Comparison of ENCODE assay signal across 15 cellular contexts in genomic region chr6:21749754-21750153, GRCh38.
DNase-seq lines count a peak whose midpoint lies in the region; ATAC-seq, FAIRE-seq and TF ChIP-seq lines count a peak whose summit lies in the region.
"Had no signal": no experiment of that assay in that cellular context is flagged by ENCODE, and none has a peak within 500 bp of the region (broad histone marks: within the 10 kb centered on the region; RNA-seq: fewer than 3 reads in every experiment).

No MANE protein-coding gene starts in this region.

- no peaks in the 10 kb centered on the region for H3K27me3 ChIP-seq in mesendoderm (ENCODE audit: insufficient read depth, low read length, poor library complexity)
- H3K27me3 ChIP-seq in pancreas, result no peaks in the 10 kb centered on the region

- H4K5ac ChIP-seq in mesendoderm (ENCODE audit: low read length), result no peak overlapping the region

- no peaks in the 10 kb centered on the region for H3K4me1 Mint-ChIP-seq in activated naive CD4-positive, alpha-beta T cell treated with anti-CD3 and anti-CD28 coated beads, Interleukin-2, amount 10 ng/mL, durations not matched to agents 7 days and 5 days
- no peaks in the 10 kb centered on the region for H3K4me1 Mint-ChIP-seq in activated CD4-positive, alpha-beta memory T cell treated with anti-CD3 and anti-CD28 coated beads for 36 hours (ENCODE audit: low read depth)
- H3K4me1 Mint-ChIP-seq: activated B cell treated with CpG ODN at 0.5 μM for 24 hours had no signal

- H3K27ac ChIP-seq in mesendoderm (ENCODE audit: low read depth, low read length) (peak overlapping the region; percentile 51), pancreas (no peak overlapping the region)

- no peaks in the 10 kb centered on the region for H3K27me3 Mint-ChIP-seq in activated naive CD4-positive, alpha-beta T cell treated with anti-CD3 and anti-CD28 coated beads, Interleukin-2, amount 10 ng/mL, durations not matched to agents 7 days and 5 days
- H3K27me3 Mint-ChIP-seq in activated CD4-positive, alpha-beta memory T cell treated with anti-CD3 and anti-CD28 coated beads for 36 hours, result peaks cover 3% of the 10 kb centered on the region
- H3K27me3 Mint-ChIP-seq: activated B cell treated with CpG ODN at 0.5 μM for 24 hours; activated naive CD8-positive, alpha-beta T cell had no signal

- CTCF ChIA-PET in activated naive CD4-positive, alpha-beta T cell treated with anti-CD3 and anti-CD28 coated beads, Interleukin-2, amount 10 ng/mL, durations not matched to agents 7 days and 5 days (lab: Charles Lee), result no interaction called here
- CTCF ChIA-PET in activated CD4-positive, alpha-beta memory T cell treated with anti-CD3 and anti-CD28 coated beads for 36 hours (lab: Charles Lee), result no interaction called here

- H3K9ac ChIP-seq in mesendoderm (ENCODE audit: low read length), result peak overlapping the region; percentile 10

- peak overlapping the region; percentile 86 for H4K8ac ChIP-seq in mesendoderm (ENCODE audit: low read depth, low read length)

- no peak overlapping the region for H2AK5ac ChIP-seq in mesendoderm (ENCODE audit: low read length)

- no peak overlapping the region for H3K4me2 ChIP-seq in mesendoderm (ENCODE audit: low read length)

- no peaks in the 10 kb centered on the region for H3K9me3 Mint-ChIP-seq in activated naive CD4-positive, alpha-beta T cell treated with anti-CD3 and anti-CD28 coated beads, Interleukin-2, amount 10 ng/mL, durations not matched to agents 7 days and 5 days
- no peaks in the 10 kb centered on the region for H3K9me3 Mint-ChIP-seq in activated CD4-positive, alpha-beta memory T cell treated with anti-CD3 and anti-CD28 coated beads for 36 hours
- H3K9me3 Mint-ChIP-seq: activated B cell treated with CpG ODN at 0.5 μM for 24 hours had no signal

- POLR2A ChIA-PET in activated CD4-positive, alpha-beta memory T cell treated with anti-CD3 and anti-CD28 coated beads for 36 hours (lab: Charles Lee), result no interaction called here

- H3K36me3 Mint-ChIP-seq in activated naive CD4-positive, alpha-beta T cell treated with anti-CD3 and anti-CD28 coated beads, Interleukin-2, amount 10 ng/mL, durations not matched to agents 7 days and 5 days, result no peaks in the 10 kb centered on the region
- no peaks in the 10 kb centered on the region for H3K36me3 Mint-ChIP-seq in activated CD4-positive, alpha-beta memory T cell treated with anti-CD3 and anti-CD28 coated beads for 36 hours
- H3K36me3 Mint-ChIP-seq: activated naive CD8-positive, alpha-beta T cell had no signal

- H3K36me3 ChIP-seq in mesendoderm (ENCODE audit: control insufficient read depth, insufficient read depth, low read length), result no peaks in the 10 kb centered on the region
- no peaks in the 10 kb centered on the region for H3K36me3 ChIP-seq in pancreas

- H2BK5ac ChIP-seq in mesendoderm (ENCODE audit: low read length), result no peak overlapping the region

- peaks cover 14% of the 10 kb centered on the region for H3K4me1 ChIP-seq in mesendoderm (ENCODE audit: control insufficient read depth, low read depth, low read length)
- H3K4me1 ChIP-seq in pancreas, result no peaks in the 10 kb centered on the region

- FAIRE-seq in pancreas (lab: Jason Lieb, UNC), result no peak
- FAIRE-seq: GM12878 had no signal

- TF ChIP-seq CTCF in pancreas (IDR thresholded peaks at IDR 0.05), result no peak

- intact Hi-C loops in pancreas (cut with DNase I), result no loop called here
- intact Hi-C loops in activated CD4-positive, alpha-beta memory T cell treated with anti-CD3 and anti-CD28 coated beads for 36 hours (cut with micrococcal nuclease), result no loop called here

- H3K23ac ChIP-seq in mesendoderm (ENCODE audit: low read length), result no peak overlapping the region

- peak overlapping the region; percentile 82 for H2BK120ac ChIP-seq in mesendoderm (ENCODE audit: low read depth, low read length)

- no peak overlapping the region for H3K4ac ChIP-seq in mesendoderm (ENCODE audit: low read depth, low read length)

- H3K9me3 ChIP-seq in pancreas, result no peaks in the 10 kb centered on the region

- H3K79me1 ChIP-seq in mesendoderm (ENCODE audit: low read length), result peaks cover 5% of the 10 kb centered on the region

- H3K56ac ChIP-seq in mesendoderm (ENCODE audit: low read length), result peak overlapping the region; percentile 64

- peak overlapping the region; percentile 92 for H2BK15ac ChIP-seq in mesendoderm (replicated peaks; ENCODE audit: low read depth)

- peak; percentile 78 for DNase-seq in DMS153 treated with DMSO at 0.1 percent for 48 hours (lab: John Stamatoyannopoulos, UW; ENCODE audit: unreplicated experiment)
- DNase-seq in NCI-H1105 treated with DMSO at 0.1 percent for 48 hours (lab: John Stamatoyannopoulos, UW), result peak; percentile 98
- peak; percentile 97 for DNase-seq in NCI-H69 (lab: John Stamatoyannopoulos, UW)
- DNase-seq in mesendoderm, result peak; percentile 52
- no peak for DNase-seq in activated naive CD4-positive, alpha-beta T cell treated with anti-CD3 and anti-CD28 coated beads, Interleukin-2, amount 10 ng/mL, durations not matched to agents 7 days and 5 days
- DNase-seq in pancreas, result no peak
- no peak for DNase-seq in stimulated activated CD4-positive, alpha-beta T cell treated with anti-CD3 and anti-CD28 coated beads, Interleukin-4, amount 100 ng/mL, for 24 hours
- no peak for DNase-seq in activated CD4-positive, alpha-beta memory T cell treated with anti-CD3 and anti-CD28 coated beads for 36 hours
- DNase-seq: activated B cell treated with CpG ODN at 0.5 μM for 24 hours, EL, foreskin melanocyte, NCI-H1694 treated with DMSO at 0.1 percent for 48 hours, posterior cingulate gyrus had no signal

- H3K4me3 ChIP-seq in mesendoderm (ENCODE audit: low read length) (no peak overlapping the region), pancreas (no peak overlapping the region)
- H3K4me3 ChIP-seq: GM12878 had no signal

- no peak overlapping the region for H3K4me3 Mint-ChIP-seq in activated naive CD4-positive, alpha-beta T cell treated with anti-CD3 and anti-CD28 coated beads, Interleukin-2, amount 10 ng/mL, durations not matched to agents 7 days and 5 days
- no peak overlapping the region for H3K4me3 Mint-ChIP-seq in activated CD4-positive, alpha-beta memory T cell treated with anti-CD3 and anti-CD28 coated beads for 36 hours
- H3K4me3 Mint-ChIP-seq: activated B cell treated with CpG ODN at 0.5 μM for 24 hours; activated naive CD8-positive, alpha-beta T cell had no signal

- no peak overlapping the region for H3K27ac Mint-ChIP-seq in activated naive CD4-positive, alpha-beta T cell treated with anti-CD3 and anti-CD28 coated beads, Interleukin-2, amount 10 ng/mL, durations not matched to agents 7 days and 5 days
- no peak overlapping the region for H3K27ac Mint-ChIP-seq in activated CD4-positive, alpha-beta memory T cell treated with anti-CD3 and anti-CD28 coated beads for 36 hours
- H3K27ac Mint-ChIP-seq: activated B cell treated with CpG ODN at 0.5 μM for 24 hours; activated naive CD8-positive, alpha-beta T cell had no signal

- H3K18ac ChIP-seq in mesendoderm (ENCODE audit: low read length), result peak overlapping the region; percentile 84

- ATAC-seq in pancreas, result no peak
- ATAC-seq: GM12878 had no signal

- H3K79me2 ChIP-seq in mesendoderm (ENCODE audit: control insufficient read depth, insufficient read depth, low read length), result peaks cover 59% of the 10 kb centered on the region

- WGBS in mesendoderm (ENCODE audit: extremely low coverage, insufficient coverage, low lambda C conversion rate), result no CpG with 5 or more reads among the region's 2 CpGs
- 91 to 93% methylated on average over 2 of the region's 2 CpGs for WGBS in pancreas, 2 donors

Comparison
In these comparisons a context has a peak if more than half of its experiments do, and no peak if none do; other contexts are left out.
1. DNase-seq: peak in DMS153 treated with DMSO at 0.1 percent for 48 hours (single experiment), NCI-H1105 treated with DMSO at 0.1 percent for 48 hours (single experiment), NCI-H69 (single experiment) and mesendoderm (single experiment); none in activated naive CD4-positive, alpha-beta T cell treated with anti-CD3 and anti-CD28 coated beads, Interleukin-2, amount 10 ng/mL, durations not matched to agents 7 days and 5 days (single experiment), pancreas (0 of 6), stimulated activated CD4-positive, alpha-beta T cell treated with anti-CD3 and anti-CD28 coated beads, Interleukin-4, amount 100 ng/mL, for 24 hours (single experiment) and activated CD4-positive, alpha-beta memory T cell treated with anti-CD3 and anti-CD28 coated beads for 36 hours (single experiment).